18 cellular contexts compared by ENCODE assay signal in the genomic region with DNA sequence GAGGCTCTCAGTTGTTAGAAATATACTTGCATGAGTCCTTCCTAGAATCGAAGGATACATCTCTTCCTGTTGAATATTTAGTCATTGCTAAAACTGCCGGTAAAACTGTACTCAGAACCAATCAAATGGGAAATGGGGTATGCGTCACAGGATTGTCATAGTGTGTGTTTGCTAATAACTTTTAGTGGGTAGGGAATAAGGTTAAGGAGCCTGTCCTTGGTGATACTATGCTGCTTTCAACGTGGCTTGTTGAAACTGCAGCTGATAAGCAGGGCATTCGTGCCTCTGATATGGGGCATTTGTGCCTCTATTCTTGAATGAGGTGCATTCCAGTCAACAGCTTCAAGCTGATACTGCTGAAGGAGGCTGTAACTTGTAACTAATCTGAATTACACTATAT. TPM values are rescaled to one million over a fixed set of nuclear protein-coding genes. Genes with fewer than 3 reads are reported as not detected.
A peak's percentile ranks its signal among the peaks of the same experiment; 100 is the strongest.
DNase-seq lines count a peak whose midpoint lies in the region; ATAC-seq and TF ChIP-seq lines count a peak whose summit lies in the region.
"Had no signal": no experiment of that assay in that cellular context is flagged by ENCODE, and none has a peak within 500 bp of the region (broad histone marks: within the 10 kb centered on the region; RNA-seq: fewer than 3 reads in every experiment).

No MANE protein-coding gene starts in this region.

- H3K27ac Mint-ChIP-seq in activated T-helper 17 cell treated with anti-CD3 and anti-CD28 coated beads, Interleukin-2, amount 50 U/mL, for 72 hours = peak overlapping the region; percentile 22
- H3K27ac Mint-ChIP-seq: activated naive CD4-positive, alpha-beta T cell treated with anti-CD3 and anti-CD28 coated beads, Interleukin-2, amount 50 U/mL, for 72 hours; T-helper 2 cell treated with Interferon-gamma antibody and Interleukin-4, amounts not matched to agents 5 μg/mL and 100 μg/mL, for 36 hours had no signal

- TF ChIP-seq CTCF in foreskin fibroblast (IDR thresholded peaks at IDR 0.05; ENCODE audit: low read depth, low read length) = no peak

- H3K4me3 Mint-ChIP-seq in activated T-helper 17 cell treated with anti-CD3 and anti-CD28 coated beads, Interleukin-2, amount 50 U/mL, for 72 hours = peak overlapping the region; percentile 48
- H3K4me3 Mint-ChIP-seq: T-helper 2 cell treated with Interferon-gamma antibody and Interleukin-4, amounts not matched to agents 5 μg/mL and 100 μg/mL, for 36 hours had no signal

- no peaks in the 10 kb centered on the region for H3K9me3 Mint-ChIP-seq in activated T-helper 17 cell treated with anti-CD3 and anti-CD28 coated beads, Interleukin-2, amount 50 U/mL, for 72 hours
- H3K9me3 Mint-ChIP-seq: activated naive CD4-positive, alpha-beta T cell treated with anti-CD3 and anti-CD28 coated beads, Interleukin-2, amount 50 U/mL, for 72 hours; T-helper 2 cell treated with Interferon-gamma antibody and Interleukin-4, amounts not matched to agents 5 μg/mL and 100 μg/mL, for 36 hours had no signal

- H3K36me3 Mint-ChIP-seq in activated T-helper 17 cell treated with anti-CD3 and anti-CD28 coated beads, Interleukin-2, amount 50 U/mL, for 72 hours (ENCODE audit: low read depth) = peaks cover 28% of the 10 kb centered on the region
- H3K36me3 Mint-ChIP-seq: activated naive CD4-positive, alpha-beta T cell treated with anti-CD3 and anti-CD28 coated beads, Interleukin-2, amount 50 U/mL, for 72 hours had no signal

- no peaks in the 10 kb centered on the region for H3K27me3 Mint-ChIP-seq in activated T-helper 17 cell treated with anti-CD3 and anti-CD28 coated beads, Interleukin-2, amount 50 U/mL, for 72 hours

- peaks cover 24% of the 10 kb centered on the region for H3K4me1 Mint-ChIP-seq in activated T-helper 17 cell treated with anti-CD3 and anti-CD28 coated beads, Interleukin-2, amount 50 U/mL, for 72 hours

- H3K4me3 ChIP-seq in foreskin fibroblast (ENCODE audit: low read depth in 1 of 2, low read length in 2 of 2) = no peak overlapping the region
- H3K4me3 ChIP-seq: ovary, SJSA1 had no signal

- peak; percentile 78 for ATAC-seq in activated T-helper 17 cell treated with anti-CD3 and anti-CD28 coated beads, Interleukin-2, amount 50 U/mL, for 72 hours (replicated peaks)
- no peak for ATAC-seq in HG02623 (IDR thresholded peaks at IDR 0.05; ENCODE audit: unreplicated experiment)
- no peak for ATAC-seq in GM21723 (IDR thresholded peaks at IDR 0.05; ENCODE audit: unreplicated experiment)
- ATAC-seq in left lobe of liver = no peak
- no peak for ATAC-seq in GM19452 (IDR thresholded peaks at IDR 0.05; ENCODE audit: unreplicated experiment)
- ATAC-seq: left colon had no signal

- DNase-seq in A172 (ENCODE audit: low spot score) (peak; percentile 45), EL (peak; percentile 57), foreskin fibroblast (peak; percentile 11 to 22), left lobe of liver (ENCODE audit: low spot score) (no peak)
- DNase-seq: activated T-cell treated with anti-CD3 and anti-CD28 coated beads for 4 hours; GF-D8; GOT3; left colon; NCI-H187 treated with DMSO at 0.1 percent for 48 hours; ovary; stimulated activated CD4-positive, alpha-beta T cell treated with anti-CD3 and anti-CD28 coated beads, Interleukin-2, amount 100 ng/mL, for 48 hours had no signal

RNA-seq across cellular contexts. Expression of a gene that starts 26.6 kb away (rescaled TPM):
- total RNA-seq in A172 (2014; rRNA removed; shearing (Covaris generic)) = 41.0 and 51.5 TPM in 2 replicates
- 10 to 100 TPM in 1 of 2 donors, 1 to 10 TPM in 1; 10.0 to 21.3 TPM for total RNA-seq in activated T-helper 17 cell treated with anti-CD3 and anti-CD28 coated beads, Interleukin-2, amount 50 U/mL, for 72 hours
- total RNA-seq in left lobe of liver = 2.4 TPM

RNA-seq across cellular contexts. Expression of a gene that starts 58.4 kb away (rescaled TPM):
- 33.7 and 37.6 TPM in 2 replicates for total RNA-seq in A172 (2014; rRNA removed; shearing (Covaris generic))
- 10 to 100 TPM; 25.4 to 27.8 TPM for total RNA-seq in activated T-helper 17 cell treated with anti-CD3 and anti-CD28 coated beads, Interleukin-2, amount 50 U/mL, for 72 hours
- 1.0 TPM for total RNA-seq in left lobe of liver

Comparison
In these comparisons a context has a peak if more than half of its experiments do, and no peak if none do; other contexts are left out.
1. RNA of a gene that starts 58.4 kb away (total RNA-seq): 33.7 to 37.6 TPM in A172 and 25.4 to 27.8 TPM in activated T-helper 17 cell treated with anti-CD3 and anti-CD28 coated beads, Interleukin-2, amount 50 U/mL, for 72 hours; 1.0 TPM in left lobe of liver (single experiment); every median in the first group is over 10 times any median in the second.